Comparison of ENCODE assay signal across 15 cellular contexts in genomic region chr16:10831899-10832886, GRCh38. TPM values are rescaled to one million over a fixed set of nuclear protein-coding genes. Genes with fewer than 3 reads are reported as not detected.
DNase-seq lines count a peak whose midpoint lies in the region; ATAC-seq and TF ChIP-seq lines count a peak whose summit lies in the region.
"Had no signal": no experiment of that assay in that cellular context is flagged by ENCODE, and none has a peak within 500 bp of the region (broad histone marks: within the 10 kb centered on the region; RNA-seq: fewer than 3 reads in every experiment).

No MANE protein-coding gene starts in this region.

- no peaks in the 10 kb centered on the region for H3K36me3 ChIP-seq in CD4-positive, CD25-positive, alpha-beta regulatory T cell (ENCODE audit: control insufficient read depth, insufficient read depth, low read length)
- H3K36me3 ChIP-seq in OCI-LY3 (replicated peaks; ENCODE audit: low read depth, low read length) = peaks cover 7% of the 10 kb centered on the region
- no peaks in the 10 kb centered on the region for H3K36me3 ChIP-seq in neuronal stem cell (replicated peaks in 1 of 2; ENCODE audit: control insufficient read depth in 2 of 2, insufficient read depth in 2 of 2, low read length in 2 of 2)
- no peaks in the 10 kb centered on the region for H3K36me3 ChIP-seq in upper lobe of right lung
- no peaks in the 10 kb centered on the region for H3K36me3 ChIP-seq in WERI-Rb-1

- BruUV-seq in MCF 10A (replicated peaks; lab: Mats Ljungman, UMichigan) = no TSS peak

- peak overlapping the region in 2 of 3 donors; percentile 29 to 71 for H3K27ac Mint-ChIP-seq in CD4-positive, CD25-positive, alpha-beta regulatory T cell
- H3K27ac Mint-ChIP-seq in MCF 10A (ENCODE audit: low read depth, unreplicated experiment) = no peak overlapping the region
- H3K27ac Mint-ChIP-seq: HFFc6 had no signal

- intact Hi-C loops in upper lobe of right lung (cut with DNase I) = no loop called here
- intact Hi-C loops in MCF 10A (cut with micrococcal nuclease) = no loop called here

- no peak for TF ChIP-seq CTCF in OCI-LY3 (IDR thresholded peaks at IDR 0.05; ENCODE audit: low read depth, low read length)
- TF ChIP-seq CTCF in upper lobe of right lung (IDR thresholded peaks at IDR 0.05) = no peak
- TF ChIP-seq CTCF in WERI-Rb-1 (IDR thresholded peaks at IDR 0.05; ENCODE audit: low read depth, low read length) = no peak
- no peak for TF ChIP-seq CTCF in MCF 10A (IDR thresholded peaks at IDR 0.05; ENCODE audit: unreplicated experiment)

- H3K9me3 ChIP-seq in CD4-positive, CD25-positive, alpha-beta regulatory T cell (ENCODE audit: control insufficient read depth in 2 of 2, low read length in 2 of 2) = peaks cover 0 to 2% of the 10 kb centered on the region in 2 experiments
- H3K9me3 ChIP-seq in OCI-LY3 (ENCODE audit: insufficient read depth, low read length) (0 out of 2 replicates have a peak, but pooled peaks cover 5% of the 10 kb centered on the region), neuronal stem cell (replicated peaks in 1 of 2; ENCODE audit: control insufficient read depth in 2 of 2, insufficient read depth in 1 of 2, low read depth in 1 of 2, low read length in 2 of 2) (no peaks in the 10 kb centered on the region), upper lobe of right lung (no peaks in the 10 kb centered on the region), WERI-Rb-1 (ENCODE audit: severe bottlenecking) (no peaks in the 10 kb centered on the region)

- H3K27me3 ChIP-seq in CD4-positive, CD25-positive, alpha-beta regulatory T cell (ENCODE audit: control insufficient read depth, insufficient read depth, low read length) = no peaks in the 10 kb centered on the region
- H3K27me3 ChIP-seq in OCI-LY3 (ENCODE audit: low read depth, low read length) = no peaks in the 10 kb centered on the region; the same call in 1 of the 2 replicates
- H3K27me3 ChIP-seq in neuronal stem cell (ENCODE audit: control insufficient read depth in 3 of 3, insufficient read depth in 3 of 3, low read depth in 1 of 3, low read length in 3 of 3) = peaks cover 0 to 11% (median 0%) of the 10 kb centered on the region in 3 experiments
- no peaks in the 10 kb centered on the region for H3K27me3 ChIP-seq in upper lobe of right lung
- no peaks in the 10 kb centered on the region for H3K27me3 ChIP-seq in WERI-Rb-1 (ENCODE audit: insufficient read depth, low read depth, severe bottlenecking)

- H2AK5ac ChIP-seq in neuronal stem cell (ENCODE audit: low read depth, low read length) = no peak overlapping the region

- CTCF ChIA-PET in MCF 10A (lab: Yijun Ruan, JAX) = interaction anchor here (0.6 kb wide), 1 partner anchor 74 kb away, joined by 3 read pairs; no protein-coding TSS in a partner anchor

- no peak overlapping the region for H3K27ac ChIP-seq in CD4-positive, CD25-positive, alpha-beta regulatory T cell (ENCODE audit: insufficient read depth, low read length, poor library complexity, severe bottlenecking)
- no peak overlapping the region for H3K27ac ChIP-seq in OCI-LY3 (ENCODE audit: low read length)
- no peak overlapping the region for H3K27ac ChIP-seq in neuronal stem cell (replicated peaks; ENCODE audit: low read length)
- no peak overlapping the region for H3K27ac ChIP-seq in upper lobe of right lung
- H3K27ac ChIP-seq in WERI-Rb-1 = no peak overlapping the region
- H3K27ac ChIP-seq: KMS-11 had no signal

- no peak overlapping the region for H3K4me3 Mint-ChIP-seq in CD4-positive, CD25-positive, alpha-beta regulatory T cell
- H3K4me3 Mint-ChIP-seq in MCF 10A (ENCODE audit: unreplicated experiment) = no peak overlapping the region
- H3K4me3 Mint-ChIP-seq: HFFc6 had no signal

- H3K79me1 ChIP-seq in neuronal stem cell (ENCODE audit: low read depth, low read length) = no peaks in the 10 kb centered on the region

- H3K4me2 ChIP-seq in OCI-LY3 (ENCODE audit: low read length) (peak overlapping the region; percentile 34), neuronal stem cell (ENCODE audit: insufficient read depth, low read length, poor library complexity, severe bottlenecking) (no peak overlapping the region)
- H3K4me2 ChIP-seq: KMS-11 had no signal

- no peak overlapping the region for H3K4ac ChIP-seq in neuronal stem cell (ENCODE audit: low read length)

- H3K9ac ChIP-seq in OCI-LY3 (ENCODE audit: low read length) = no peak overlapping the region
- H3K9ac ChIP-seq in neuronal stem cell (ENCODE audit: low read depth, low read length, poor library complexity) = no peak overlapping the region
- H3K9ac ChIP-seq: KMS-11 had no signal

- H2AFZ ChIP-seq in OCI-LY3 (ENCODE audit: low read depth, low read length) = no peak overlapping the region; the same call in 1 of the 2 replicates
- H2AFZ ChIP-seq in neuronal stem cell (ENCODE audit: low read length) = no peak overlapping the region

- H2BK5ac ChIP-seq in neuronal stem cell (ENCODE audit: low read length) = no peak overlapping the region

- DNase-seq in CD4-positive, CD25-positive, alpha-beta regulatory T cell = no peak
- no peak for DNase-seq in neuronal stem cell (ENCODE audit: low spot score)
- peak; percentile 48 for DNase-seq in upper lobe of right lung
- DNase-seq in WERI-Rb-1 = no peak
- no peak for DNase-seq in anterior cingulate cortex (lab: John Stamatoyannopoulos, UW)
- no peak for DNase-seq in MCF 10A (ENCODE audit: unreplicated experiment)
- DNase-seq: DND-41, HFFc6, NCI-H1092 treated with DMSO at 0.1 percent for 48 hours, NCI-H2081 treated with DMSO at 0.1 percent for 48 hours, NCI-H510A treated with DMSO at 0.1 percent for 48 hours, NCI-H82 had no signal

- ATAC-seq in CD4-positive, CD25-positive, alpha-beta regulatory T cell (ENCODE audit: low read depth in 2 of 2) = no peak
- ATAC-seq in upper lobe of right lung = peak; percentile 34
- ATAC-seq: Panc1 had no signal

- no peak overlapping the region for H4K8ac ChIP-seq in neuronal stem cell (ENCODE audit: low read depth, low read length)

- no peaks in the 10 kb centered on the region for H3K36me3 Mint-ChIP-seq in CD4-positive, CD25-positive, alpha-beta regulatory T cell
- no peaks in the 10 kb centered on the region for H3K36me3 Mint-ChIP-seq in MCF 10A (ENCODE audit: insufficient read depth, unreplicated experiment)

- peaks cover 0 to 6% (median 2%) of the 10 kb centered on the region in 7 donors for H3K9me3 Mint-ChIP-seq in CD4-positive, CD25-positive, alpha-beta regulatory T cell
- H3K9me3 Mint-ChIP-seq in MCF 10A (ENCODE audit: unreplicated experiment) = no peaks in the 10 kb centered on the region
- H3K9me3 Mint-ChIP-seq: HFFc6 had no signal

- no peaks in the 10 kb centered on the region for H3K27me3 Mint-ChIP-seq in CD4-positive, CD25-positive, alpha-beta regulatory T cell
- H3K27me3 Mint-ChIP-seq in MCF 10A (ENCODE audit: insufficient read depth, unreplicated experiment) = no peaks in the 10 kb centered on the region

- WGBS in neuronal stem cell (ENCODE audit: extremely low coverage in 2 of 2, insufficient read length in 2 of 2, insufficient replicate concordance in 1 of 2), 2 donors = no CpG with 5 or more reads among the region's 10 CpGs

- H3K18ac ChIP-seq in neuronal stem cell (ENCODE audit: low read length) = no peak overlapping the region

- no peaks in the 10 kb centered on the region for H3K79me2 ChIP-seq in OCI-LY3 (ENCODE audit: low read length)

- no peak overlapping the region for H4K91ac ChIP-seq in neuronal stem cell (ENCODE audit: low read depth, low read length, poor library complexity)

- peak overlapping the region; percentile 25 for H3K14ac ChIP-seq in neuronal stem cell (ENCODE audit: low read length)

- no peaks in the 10 kb centered on the region for H3K4me1 Mint-ChIP-seq in CD4-positive, CD25-positive, alpha-beta regulatory T cell
- peaks cover 24% of the 10 kb centered on the region for H3K4me1 Mint-ChIP-seq in MCF 10A (ENCODE audit: insufficient read depth, unreplicated experiment)

- POLR2A ChIA-PET in MCF 10A (lab: Yijun Ruan, JAX) = interaction anchor here (0.6 kb wide), 2 partner anchors 1209 to 1680 kb away, joined by 3 to 4 read pairs; no protein-coding TSS in a partner anchor

- H3K4me1 ChIP-seq in CD4-positive, CD25-positive, alpha-beta regulatory T cell (ENCODE audit: control insufficient read depth, insufficient read depth, low read length, poor library complexity, severe bottlenecking) = no peaks in the 10 kb centered on the region
- H3K4me1 ChIP-seq in OCI-LY3 (ENCODE audit: low read length) = peaks cover 57% of the 10 kb centered on the region
- H3K4me1 ChIP-seq in neuronal stem cell (ENCODE audit: control insufficient read depth in 2 of 2, insufficient read depth in 1 of 2, low read depth in 1 of 2, low read length in 2 of 2) = peaks cover 0 to 3% of the 10 kb centered on the region in 2 donors
- peaks cover 27% of the 10 kb centered on the region for H3K4me1 ChIP-seq in upper lobe of right lung

- H3K23ac ChIP-seq in neuronal stem cell (ENCODE audit: low read depth, low read length, poor library complexity) = no peak overlapping the region

- no peak overlapping the region for H2BK15ac ChIP-seq in neuronal stem cell (ENCODE audit: low read length)

- no peak overlapping the region for H2BK12ac ChIP-seq in neuronal stem cell (ENCODE audit: low read length)

- H2BK120ac ChIP-seq in neuronal stem cell (ENCODE audit: low read depth, low read length) = no peak overlapping the region

- no peaks in the 10 kb centered on the region for H4K20me1 ChIP-seq in OCI-LY3 (ENCODE audit: insufficient read depth, low read length)

- no peak overlapping the region for H3K4me3 ChIP-seq in CD4-positive, CD25-positive, alpha-beta regulatory T cell (ENCODE audit: low read depth, low read length)
- no peak overlapping the region for H3K4me3 ChIP-seq in OCI-LY3 (ENCODE audit: low read length)
- H3K4me3 ChIP-seq in neuronal stem cell (ENCODE audit: low read length in 2 of 2) = no peak overlapping the region
- no peak overlapping the region for H3K4me3 ChIP-seq in upper lobe of right lung
- no peak overlapping the region for H3K4me3 ChIP-seq in WERI-Rb-1 (ENCODE audit: low read depth, low read length)

RNA-seq across cellular contexts. Expression of gene TVP23A, which starts 13.6 kb away (rescaled TPM):
- 0.20 TPM for total RNA-seq in CD4-positive, CD25-positive, alpha-beta regulatory T cell
- polyA plus RNA-seq in CD4-positive, CD25-positive, alpha-beta regulatory T cell = not detected
- 4.9 TPM for polyA plus RNA-seq in neuronal stem cell (2013, experiment 1 of 2)
- 5.0 TPM for polyA plus RNA-seq in neuronal stem cell (2013, experiment 2 of 2)
- 0.69 TPM for total RNA-seq in upper lobe of right lung
- total RNA-seq in MCF 10A (2022) = not detected in 2 replicates
- total RNA-seq: HFFc6 had no signal

RNA-seq across cellular contexts. Expression of gene CIITA, which starts 44.8 kb away (rescaled TPM):
- total RNA-seq in CD4-positive, CD25-positive, alpha-beta regulatory T cell = 35.0 TPM
- 1 to 10 TPM; 1.9 to 5.5 (median 3.0) TPM for polyA plus RNA-seq in CD4-positive, CD25-positive, alpha-beta regulatory T cell
- not detected for polyA plus RNA-seq in neuronal stem cell (2013, experiment 1 of 2)
- not detected for polyA plus RNA-seq in neuronal stem cell (2013, experiment 2 of 2)
- 78.9 TPM for total RNA-seq in upper lobe of right lung
- 0.12 TPM in 1 of 2 replicates, not detected in the other for total RNA-seq in MCF 10A (2022)

Comparison
In these comparisons a context has a peak if more than half of its experiments do, and no peak if none do; other contexts are left out.
1. RNA of gene CIITA, which starts 44.8 kb away (total RNA-seq): 78.9 TPM in upper lobe of right lung (single experiment) and 35.0 TPM in CD4-positive, CD25-positive, alpha-beta regulatory T cell (single experiment); 0.12 TPM in MCF 10A; every median in the first group is over 10 times any median in the second.